In the genomic region with DNA sequence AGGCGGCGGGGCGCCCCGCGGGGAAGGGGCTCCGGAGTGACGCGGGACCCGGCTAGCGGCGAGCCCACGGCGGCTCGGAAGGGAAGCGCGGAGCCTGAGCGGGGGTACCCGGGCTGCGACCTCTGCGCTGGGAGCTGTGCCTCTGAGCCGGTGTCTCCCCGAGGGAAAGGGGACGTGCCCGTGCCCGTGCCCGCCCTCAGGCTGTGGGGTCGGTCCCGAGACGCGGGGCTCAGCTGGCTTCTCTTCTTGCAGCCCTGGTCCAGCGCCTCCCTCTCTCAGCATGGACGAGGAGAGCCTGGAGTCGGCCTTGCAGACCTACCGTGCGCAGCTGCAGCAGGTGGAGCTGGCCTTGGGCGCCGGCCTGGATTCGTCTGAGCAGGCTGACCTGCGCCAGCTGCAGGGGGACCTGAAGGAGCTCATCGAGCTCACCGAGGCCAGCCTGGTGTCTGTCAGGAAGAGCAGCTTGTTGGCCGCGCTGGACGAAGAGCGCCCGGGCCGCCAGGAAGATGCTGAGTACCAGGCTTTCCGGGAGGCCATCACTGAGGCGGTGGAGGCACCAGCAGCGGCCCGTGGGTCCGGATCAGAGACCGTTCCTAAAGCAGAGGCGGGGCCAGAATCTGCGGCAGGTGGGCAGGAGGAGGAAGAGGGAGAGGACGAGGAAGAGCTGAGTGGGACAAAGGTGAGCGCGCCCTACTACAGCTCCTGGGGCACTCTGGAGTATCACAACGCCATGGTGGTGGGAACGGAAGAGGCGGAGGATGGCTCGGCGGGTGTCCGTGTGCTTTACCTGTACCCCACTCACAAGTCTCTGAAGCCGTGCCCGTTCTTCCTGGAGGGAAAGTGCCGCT, we compare ENCODE assay signal across 8 cellular contexts. TPM values are rescaled to one million over a fixed set of nuclear protein-coding genes. Genes with fewer than 3 reads are reported as not detected.
DNase-seq lines count a peak whose midpoint lies in the region; ATAC-seq and TF ChIP-seq lines count a peak whose summit lies in the region.

No MANE protein-coding gene starts in this region.

- peak; percentile 71 for DNase-seq in NCI-H2227 (lab: John Stamatoyannopoulos, UW; ENCODE audit: unreplicated experiment)
- DNase-seq in NCI-H2227 treated with DMSO at 0.1 percent for 48 hours (lab: John Stamatoyannopoulos, UW): no peak
- no peak for DNase-seq in left ventricle myocardium inferior
- no peak for DNase-seq in retinal pigment epithelial cell (ENCODE audit: low read depth)
- no peak for DNase-seq in T-helper 9 cell
- DNase-seq in hypothalamus (lab: John Stamatoyannopoulos, UW): no peak

- H3K9me3 ChIP-seq in left ventricle myocardium inferior (replicated peaks): peaks cover 5% of the 10 kb centered on the region

- H3K4me3 ChIP-seq in left ventricle myocardium inferior (peak overlapping the region; percentile 96), retinal pigment epithelial cell (ENCODE audit: low read length) (peak overlapping the region; percentile 76)

- H3K27me3 ChIP-seq in left ventricle myocardium inferior (ENCODE audit: low read depth): no peaks in the 10 kb centered on the region

- intact Hi-C loops in left ventricle myocardium inferior (cut with micrococcal nuclease): no loop called here

- peaks cover 3% of the 10 kb centered on the region for H3K9me3 Mint-ChIP-seq in activated T-helper 17 cell treated with anti-CD3 and anti-CD28 coated beads, Interleukin-2, amount 50 U/mL, for 72 hours

- no peaks in the 10 kb centered on the region for H3K27me3 Mint-ChIP-seq in activated T-helper 17 cell treated with anti-CD3 and anti-CD28 coated beads, Interleukin-2, amount 50 U/mL, for 72 hours

- H3K4me1 Mint-ChIP-seq in activated T-helper 17 cell treated with anti-CD3 and anti-CD28 coated beads, Interleukin-2, amount 50 U/mL, for 72 hours: peaks cover 22% of the 10 kb centered on the region

- TF ChIP-seq CTCF in left ventricle myocardium inferior (IDR thresholded peaks at IDR 0.05; ENCODE audit: borderline replicate concordance) (no peak), retinal pigment epithelial cell (conservative IDR thresholded peaks at IDR 0.05; ENCODE audit: low read depth, low read length) (no peak)

- peak; percentile 9 for ATAC-seq in HG03103 (IDR thresholded peaks at IDR 0.05; ENCODE audit: low read depth, unreplicated experiment)
- peak; percentile 6 for ATAC-seq in activated T-helper 17 cell treated with anti-CD3 and anti-CD28 coated beads, Interleukin-2, amount 50 U/mL, for 72 hours (replicated peaks)

- H3K36me3 ChIP-seq in left ventricle myocardium inferior: peaks cover 78% of the 10 kb centered on the region

- peak overlapping the region; percentile 95 for H3K4me3 Mint-ChIP-seq in activated T-helper 17 cell treated with anti-CD3 and anti-CD28 coated beads, Interleukin-2, amount 50 U/mL, for 72 hours

- H3K27ac ChIP-seq in left ventricle myocardium inferior (replicated peaks): peak overlapping the region; percentile 96

- peak overlapping the region; percentile 76 for H3K27ac Mint-ChIP-seq in activated T-helper 17 cell treated with anti-CD3 and anti-CD28 coated beads, Interleukin-2, amount 50 U/mL, for 72 hours

- peaks cover 82% of the 10 kb centered on the region for H3K36me3 Mint-ChIP-seq in activated T-helper 17 cell treated with anti-CD3 and anti-CD28 coated beads, Interleukin-2, amount 50 U/mL, for 72 hours (ENCODE audit: low read depth)

- H3K4me1 ChIP-seq in left ventricle myocardium inferior: peaks cover 39% of the 10 kb centered on the region

RNA-seq across cellular contexts. Expression of gene ZGPAT, which starts 0.7 kb away (rescaled TPM):
- total RNA-seq in activated T-helper 17 cell treated with anti-CD3 and anti-CD28 coated beads, Interleukin-2, amount 50 U/mL, for 72 hours: 10 to 100 TPM; 18.3 to 24.7 TPM
- 15.8 TPM for total RNA-seq in left ventricle myocardium inferior

RNA-seq across cellular contexts. Expression of gene ARFRP1, which starts 0.7 kb away (rescaled TPM):
- total RNA-seq in activated T-helper 17 cell treated with anti-CD3 and anti-CD28 coated beads, Interleukin-2, amount 50 U/mL, for 72 hours: 10 to 100 TPM; 43.8 to 55.8 TPM
- 37.1 TPM for total RNA-seq in left ventricle myocardium inferior

RNA-seq across cellular contexts. Expression of gene TNFRSF6B, which starts 12.1 kb away (rescaled TPM):
- total RNA-seq in activated T-helper 17 cell treated with anti-CD3 and anti-CD28 coated beads, Interleukin-2, amount 50 U/mL, for 72 hours: not detected
- total RNA-seq in left ventricle myocardium inferior: 0.27 TPM

RNA-seq across cellular contexts. Expression of gene LIME1, which starts 27.9 kb away (rescaled TPM):
- 10 to 100 TPM in 1 of 2 donors, 1 to 10 TPM in 1; 9.8 to 24.8 TPM for total RNA-seq in activated T-helper 17 cell treated with anti-CD3 and anti-CD28 coated beads, Interleukin-2, amount 50 U/mL, for 72 hours
- total RNA-seq in left ventricle myocardium inferior: 3.4 TPM

RNA-seq across cellular contexts. Expression of gene SLC2A4RG, which starts 31.1 kb away (rescaled TPM):
- total RNA-seq in activated T-helper 17 cell treated with anti-CD3 and anti-CD28 coated beads, Interleukin-2, amount 50 U/mL, for 72 hours: 10 to 100 TPM; 30.5 to 35.1 TPM
- total RNA-seq in left ventricle myocardium inferior: 79.2 TPM
